ENCODE assay signal across 8 cellular contexts in genomic region chr12:69243099-69244084, GRCh38. TPM values are rescaled to one million over a fixed set of nuclear protein-coding genes. Genes with fewer than 3 reads are reported as not detected.
DNase-seq lines count a peak whose midpoint lies in the region; ATAC-seq and TF ChIP-seq lines count a peak whose summit lies in the region.

No MANE protein-coding gene starts in this region.

- no peak overlapping the region for H2AFZ ChIP-seq in Karpas-422 (ENCODE audit: low read length)

- H3K4me1 ChIP-seq in BLaER1 = peaks cover 38% of the 10 kb centered on the region
- H3K4me1 ChIP-seq in Karpas-422 (ENCODE audit: low read length) = peaks cover 53% of the 10 kb centered on the region

- H3K36me3 Mint-ChIP-seq in WTC11 = peaks cover 17% of the 10 kb centered on the region

- H3K9me3 ChIP-seq in BLaER1 = no peaks in the 10 kb centered on the region
- no peaks in the 10 kb centered on the region for H3K9me3 ChIP-seq in Karpas-422 (ENCODE audit: low read length)

- no peak overlapping the region for H3K4me3 ChIP-seq in BLaER1
- H3K4me3 ChIP-seq in brain microvascular endothelial cell (ENCODE audit: low read depth, low read length) = no peak overlapping the region
- no peak overlapping the region for H3K4me3 ChIP-seq in Karpas-422 (ENCODE audit: low read length)

- H3K4me2 ChIP-seq in BLaER1 (peak overlapping the region; percentile 87), Karpas-422 (ENCODE audit: low read depth, low read length, poor library complexity, severe bottlenecking) (no peak overlapping the region)

- DNase-seq in WTC11 (ENCODE audit: low spot score) = no peak
- DNase-seq in SKM-1 treated with dmso at 0.1 percent for 144 hours (lab: John Stamatoyannopoulos, UW; ENCODE audit: unreplicated experiment) = no peak
- DNase-seq in brain microvascular endothelial cell = no peak
- DNase-seq in Karpas-422 = no peak
- DNase-seq in H4 (ENCODE audit: low spot score) = no peak

- H3K27me3 ChIP-seq in BLaER1 (no peaks in the 10 kb centered on the region), brain microvascular endothelial cell (replicated peaks) (no peaks in the 10 kb centered on the region), Karpas-422 (ENCODE audit: low read length) (no peaks in the 10 kb centered on the region)

- H3K4me1 Mint-ChIP-seq in WTC11 = peaks cover 68% of the 10 kb centered on the region

- H3K27ac Mint-ChIP-seq in WTC11 = peak overlapping the region; percentile 21; the same call in 1 of the 2 replicates

- H3K27me3 Mint-ChIP-seq in WTC11 (ENCODE audit: low read depth) = no peaks in the 10 kb centered on the region; the same call in 1 of the 2 replicates

- H3K36me3 ChIP-seq in BLaER1 (peaks cover 48% of the 10 kb centered on the region), brain microvascular endothelial cell (replicated peaks) (no peaks in the 10 kb centered on the region), Karpas-422 (ENCODE audit: insufficient read depth, low read length) (peaks cover 21% of the 10 kb centered on the region)

- peak; percentile 39 for ATAC-seq in GM18907 (IDR thresholded peaks at IDR 0.05; ENCODE audit: unreplicated experiment)
- peak; percentile 26 for ATAC-seq in HG03039 (IDR thresholded peaks at IDR 0.05; ENCODE audit: unreplicated experiment)
- ATAC-seq in WTC11 = no peak

- POLR2A ChIA-PET in WTC11 (lab: Charles Lee) = no interaction called here

- peaks cover 9% of the 10 kb centered on the region for H3K9me3 Mint-ChIP-seq in WTC11

- no peak overlapping the region for H3K27ac ChIP-seq in BLaER1
- H3K27ac ChIP-seq in brain microvascular endothelial cell = no peak overlapping the region
- H3K27ac ChIP-seq in Karpas-422 (ENCODE audit: low read length) = no peak overlapping the region

- no peak for TF ChIP-seq CTCF in WTC11 (IDR thresholded peaks at IDR 0.05)
- no peak for TF ChIP-seq CTCF in brain microvascular endothelial cell (IDR thresholded peaks at IDR 0.05; ENCODE audit: low read depth, low read length, missing control alignments)

- no peak overlapping the region for H3K9ac ChIP-seq in BLaER1
- H3K9ac ChIP-seq in Karpas-422 (ENCODE audit: low read length) = no peak overlapping the region

- H3K79me2 ChIP-seq in Karpas-422 (ENCODE audit: low read length) = peaks cover 85% of the 10 kb centered on the region

- H3K4me3 Mint-ChIP-seq in WTC11 = peak overlapping the region; percentile 98

- CTCF ChIA-PET in WTC11 (lab: Charles Lee) = interaction anchor here (1.1 kb wide), 1 partner anchor 87 kb away, joined by 4 read pairs; no protein-coding TSS in a partner anchor

- in situ Hi-C loops in brain microvascular endothelial cell (cut with HindIII; ENCODE audit: low pct_ligation_motif_present, low sequenced_read_pairs) = no loop called here

- H3K9me2 ChIP-seq in Karpas-422 (replicated peaks; ENCODE audit: insufficient read depth, low read length) = no peaks in the 10 kb centered on the region

- H4K20me1 ChIP-seq in BLaER1 (peaks cover 86% of the 10 kb centered on the region), Karpas-422 (ENCODE audit: insufficient read depth, low read depth, low read length) (peaks cover 59% of the 10 kb centered on the region)

TF ChIP-seq in WTC11, 78 proteins besides CTCF, POLR2A, EP300 and RAD21 (continues in another document):
- no peak for TF ChIP-seq KAT7 (CRISPR knock-in tag; IDR thresholded peaks at IDR 0.05; ENCODE audit: borderline replicate concordance)
- TF ChIP-seq, protein P1, sequence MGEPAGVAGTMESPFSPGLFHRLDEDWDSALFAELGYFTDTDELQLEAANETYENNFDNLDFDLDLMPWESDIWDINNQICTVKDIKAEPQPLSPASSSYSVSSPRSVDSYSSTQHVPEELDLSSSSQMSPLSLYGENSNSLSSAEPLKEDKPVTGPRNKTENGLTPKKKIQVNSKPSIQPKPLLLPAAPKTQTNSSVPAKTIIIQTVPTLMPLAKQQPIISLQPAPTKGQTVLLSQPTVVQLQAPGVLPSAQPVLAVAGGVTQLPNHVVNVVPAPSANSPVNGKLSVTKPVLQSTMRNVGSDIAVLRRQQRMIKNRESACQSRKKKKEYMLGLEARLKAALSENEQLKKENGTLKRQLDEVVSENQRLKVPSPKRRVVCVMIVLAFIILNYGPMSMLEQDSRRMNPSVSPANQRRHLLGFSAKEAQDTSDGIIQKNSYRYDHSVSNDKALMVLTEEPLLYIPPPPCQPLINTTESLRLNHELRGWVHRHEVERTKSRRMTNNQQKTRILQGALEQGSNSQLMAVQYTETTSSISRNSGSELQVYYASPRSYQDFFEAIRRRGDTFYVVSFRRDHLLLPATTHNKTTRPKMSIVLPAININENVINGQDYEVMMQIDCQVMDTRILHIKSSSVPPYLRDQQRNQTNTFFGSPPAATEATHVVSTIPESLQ (CRISPR knock-in tag; IDR thresholded peaks at IDR 0.05) = no peak
- TF ChIP-seq ATF2 (CRISPR knock-in tag; IDR thresholded peaks at IDR 0.05; ENCODE audit: borderline replicate concordance, low read depth) = no peak
- no peak for TF ChIP-seq ZBTB21 (CRISPR knock-in tag; IDR thresholded peaks at IDR 0.05; ENCODE audit: borderline replicate concordance)
- no peak for TF ChIP-seq NFATC4 (CRISPR knock-in tag; IDR thresholded peaks at IDR 0.05)
- TF ChIP-seq PREB (CRISPR knock-in tag; IDR thresholded peaks at IDR 0.05; ENCODE audit: borderline replicate concordance) = no peak
- TF ChIP-seq SMAD4 (CRISPR knock-in tag; IDR thresholded peaks at IDR 0.05) = no peak
- no peak for TF ChIP-seq PRDM15 (CRISPR knock-in tag; IDR thresholded peaks at IDR 0.05)
- TF ChIP-seq JUN (CRISPR knock-in tag; IDR thresholded peaks at IDR 0.05) = no peak
- TF ChIP-seq ZNF232 (CRISPR knock-in tag; IDR thresholded peaks at IDR 0.05) = no peak
- no peak for TF ChIP-seq E2F5 (CRISPR knock-in tag; IDR thresholded peaks at IDR 0.05)
- TF ChIP-seq USF1 (CRISPR knock-in tag; IDR thresholded peaks at IDR 0.05) = no peak
- TF ChIP-seq CREB1 (CRISPR knock-in tag; IDR thresholded peaks at IDR 0.05) = no peak
- no peak for TF ChIP-seq NFE2L1 (CRISPR knock-in tag; IDR thresholded peaks at IDR 0.05)

RNA-seq across cellular contexts. Expression of gene CPSF6, which starts 4.0 kb away (rescaled TPM):
- 124 to 134 TPM (median 132 TPM) in 3 replicates for total RNA-seq in WTC11 (2021)
- total RNA-seq in Karpas-422 (2014; rRNA removed; shearing (Covaris generic); ENCODE audit: low replicate concordance) = 93.8 and 182 TPM in 2 replicates
- 22.4 and 25.3 TPM in 2 replicates for total RNA-seq in H4 (2014; rRNA removed; shearing (Covaris generic))
